In the genomic region with DNA sequence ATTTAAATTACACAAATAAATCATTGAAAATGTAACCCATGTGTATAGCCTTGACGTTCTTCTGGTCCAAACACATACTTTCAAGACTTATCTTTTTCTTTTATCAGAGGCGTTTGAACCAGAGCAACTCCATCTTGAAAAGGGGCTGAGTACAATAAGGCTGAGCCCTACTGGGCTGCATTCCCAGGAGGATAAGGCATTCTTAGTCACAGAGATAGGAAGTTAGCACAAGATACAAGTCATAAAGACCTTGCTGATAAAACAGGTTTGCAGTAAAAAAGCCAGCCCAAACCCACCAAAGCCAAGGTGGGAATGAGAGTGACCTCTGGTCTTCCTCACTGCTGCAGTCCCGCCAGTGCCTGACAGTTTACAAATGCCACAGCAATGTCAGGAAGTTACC, we compare ENCODE assay signal across 20 cellular contexts.
"Had no signal": no experiment of that assay in that cellular context is flagged by ENCODE, and none has a peak within 500 bp of the region (broad histone marks: within the 10 kb centered on the region; RNA-seq: fewer than 3 reads in every experiment).

No MANE protein-coding gene starts in this region.

- H3K4me3 Mint-ChIP-seq: natural killer cell, neural crest cell had no signal

- H3K27me3 ChIP-seq: dorsolateral prefrontal cortex, esophagus muscularis mucosa, sigmoid colon had no signal

- H3K27ac Mint-ChIP-seq: natural killer cell had no signal

- H3K4me3 ChIP-seq: dorsolateral prefrontal cortex, esophagus muscularis mucosa, sigmoid colon, skin epidermis had no signal

- H3K4me1 Mint-ChIP-seq: natural killer cell, neural crest cell had no signal

- H3K9me3 Mint-ChIP-seq: natural killer cell, neural crest cell had no signal

- H3K36me3 Mint-ChIP-seq: natural killer cell had no signal

- H3K27ac ChIP-seq: dorsolateral prefrontal cortex, esophagus muscularis mucosa, sigmoid colon had no signal

- H3K9me3 ChIP-seq: esophagus muscularis mucosa, sigmoid colon had no signal

- ATAC-seq: left lobe of liver, natural killer cell had no signal

- DNase-seq: cortex of kidney; dorsolateral prefrontal cortex; effector CD8-positive, alpha-beta T cell; foreskin melanocyte; head of caudate nucleus; hypothalamus; islet precursor cell; mammary epithelial cell; natural killer cell; posterior cingulate gyrus; sigmoid colon; stimulated activated CD4-positive, alpha-beta T cell treated with anti-CD3 and anti-CD28 coated beads, Interleukin-2, amount 100 ng/mL, for 24 hours; stimulated activated naive CD4-positive, alpha-beta T cell treated with Interleukin-2 at 50 U/mL for 16 hours; trophoblast cell had no signal

- FAIRE-seq: endometrium, urothelium cell line had no signal

- H3K4me1 ChIP-seq: sigmoid colon had no signal

- H3K36me3 ChIP-seq: esophagus muscularis mucosa, sigmoid colon had no signal
